In genomic region chr10:92267343-92267742, GRCh38 we compare ENCODE assay signal across 20 cellular contexts. TPM values are rescaled to one million over a fixed set of nuclear protein-coding genes. Genes with fewer than 3 reads are reported as not detected.
A peak's percentile ranks its signal among the peaks of the same experiment; 100 is the strongest.
DNase-seq lines count a peak whose midpoint lies in the region; ATAC-seq and TF ChIP-seq lines count a peak whose summit lies in the region.
"Had no signal": no experiment of that assay in that cellular context is flagged by ENCODE, and none has a peak within 500 bp of the region (broad histone marks: within the 10 kb centered on the region; RNA-seq: fewer than 3 reads in every experiment).

No MANE protein-coding gene starts in this region.

- H3K4me1 Mint-ChIP-seq in T-helper 1 cell treated with Interleukin-12 subunit alpha and Interleukin-12 subunit beta and Interleukin-4 antibody, amounts not matched to agents 30 μg/mL and 1 μg/mL, for 36 hours (ENCODE audit: low read depth): peaks cover 10% of the 10 kb centered on the region
- peaks cover 18% of the 10 kb centered on the region for H3K4me1 Mint-ChIP-seq in activated CD8-positive, alpha-beta memory T cell treated with anti-CD3 and anti-CD28 coated beads, Interleukin-2, amount 10 ng/mL, durations not matched to agents 7 days and 5 days
- H3K4me1 Mint-ChIP-seq: central memory CD8-positive, alpha-beta T cell; endodermal cell; GM23338 had no signal

- no peaks in the 10 kb centered on the region for H3K9me3 Mint-ChIP-seq in T-helper 1 cell treated with Interleukin-12 subunit alpha and Interleukin-12 subunit beta and Interleukin-4 antibody, amounts not matched to agents 30 μg/mL and 1 μg/mL, for 36 hours
- no peaks in the 10 kb centered on the region for H3K9me3 Mint-ChIP-seq in activated CD8-positive, alpha-beta memory T cell treated with anti-CD3 and anti-CD28 coated beads, Interleukin-2, amount 10 ng/mL, durations not matched to agents 7 days and 5 days (ENCODE audit: low read depth)
- H3K9me3 Mint-ChIP-seq: CD14-positive monocyte; central memory CD8-positive, alpha-beta T cell; endodermal cell; GM23338 had no signal

- H3K36me3 Mint-ChIP-seq in T-helper 1 cell treated with Interleukin-12 subunit alpha and Interleukin-12 subunit beta and Interleukin-4 antibody, amounts not matched to agents 30 μg/mL and 1 μg/mL, for 36 hours (ENCODE audit: low read depth): peaks cover 8% of the 10 kb centered on the region
- peaks cover 11% of the 10 kb centered on the region for H3K36me3 Mint-ChIP-seq in activated CD8-positive, alpha-beta memory T cell treated with anti-CD3 and anti-CD28 coated beads, Interleukin-2, amount 10 ng/mL, durations not matched to agents 7 days and 5 days

- peak overlapping the region; percentile 6 for H3K27ac Mint-ChIP-seq in T-helper 1 cell treated with Interleukin-12 subunit alpha and Interleukin-12 subunit beta and Interleukin-4 antibody, amounts not matched to agents 30 μg/mL and 1 μg/mL, for 36 hours
- H3K27ac Mint-ChIP-seq in activated CD8-positive, alpha-beta memory T cell treated with anti-CD3 and anti-CD28 coated beads, Interleukin-2, amount 10 ng/mL, durations not matched to agents 7 days and 5 days: no peak overlapping the region
- H3K27ac Mint-ChIP-seq: endodermal cell, GM23338 had no signal

- DNase-seq in T-helper 1 cell (no peak), retina (peak; percentile 6), cerebellum (ENCODE audit: low spot score) (no peak)
- DNase-seq in activated CD8-positive, alpha-beta memory T cell treated with anti-CD3 and anti-CD28 coated beads, Interleukin-2, amount 10 ng/mL, durations not matched to agents 7 days and 5 days: no peak
- DNase-seq: activated CD4-positive, alpha-beta T cell treated with anti-CD3 and anti-CD28 coated beads for 48 hours; activated T-cell treated with anti-CD3 and anti-CD28 coated beads, Interleukin-2, amount 50 U/mL, for 1 hour; endodermal cell; Kasumi-1; NCI-H1417 treated with DMSO at 0.1 percent for 48 hours; ovary; T-helper 9 cell had no signal

- H3K27me3 Mint-ChIP-seq in T-helper 1 cell treated with Interleukin-12 subunit alpha and Interleukin-12 subunit beta and Interleukin-4 antibody, amounts not matched to agents 30 μg/mL and 1 μg/mL, for 36 hours (ENCODE audit: low read depth): no peaks in the 10 kb centered on the region
- H3K27me3 Mint-ChIP-seq in activated CD8-positive, alpha-beta memory T cell treated with anti-CD3 and anti-CD28 coated beads, Interleukin-2, amount 10 ng/mL, durations not matched to agents 7 days and 5 days: no peaks in the 10 kb centered on the region
- H3K27me3 Mint-ChIP-seq: central memory CD8-positive, alpha-beta T cell had no signal

- CTCF ChIA-PET in activated CD8-positive, alpha-beta memory T cell treated with anti-CD3 and anti-CD28 coated beads, Interleukin-2, amount 10 ng/mL, durations not matched to agents 7 days and 5 days (lab: Charles Lee): interaction anchor here (1.0 to 1.2 kb wide), 2 partner anchors 17 to 56 kb away, joined by 4 to 5 read pairs; no protein-coding TSS in a partner anchor

- ATAC-seq in GM18858 (IDR thresholded peaks at IDR 0.05; ENCODE audit: unreplicated experiment) (peak; percentile 55), GM19395 (IDR thresholded peaks at IDR 0.05; ENCODE audit: unreplicated experiment) (no peak)
- ATAC-seq in activated CD8-positive, alpha-beta memory T cell treated with anti-CD3 and anti-CD28 coated beads, Interleukin-2, amount 10 ng/mL, durations not matched to agents 7 days and 5 days: no peak
- ATAC-seq: A549, GM23338 had no signal

- peak overlapping the region; percentile 59 for H3K27ac ChIP-seq in VCaP
- H3K27ac ChIP-seq: A549, ovary, skin epidermis had no signal

- TF ChIP-seq CTCF in VCaP (conservative IDR thresholded peaks at IDR 0.05): no peak

- H3K4me3 Mint-ChIP-seq in T-helper 1 cell treated with Interleukin-12 subunit alpha and Interleukin-12 subunit beta and Interleukin-4 antibody, amounts not matched to agents 30 μg/mL and 1 μg/mL, for 36 hours: no peak overlapping the region
- no peak overlapping the region for H3K4me3 Mint-ChIP-seq in activated CD8-positive, alpha-beta memory T cell treated with anti-CD3 and anti-CD28 coated beads, Interleukin-2, amount 10 ng/mL, durations not matched to agents 7 days and 5 days
- H3K4me3 Mint-ChIP-seq: CD14-positive monocyte; central memory CD8-positive, alpha-beta T cell; endodermal cell; GM23338 had no signal

RNA-seq across cellular contexts. Expression of gene CPEB3, which starts 23.5 kb away (rescaled TPM):
- total RNA-seq in cerebellum: 23.4 TPM
- 1 to 10 TPM; 3.8 to 4.3 TPM for total RNA-seq in activated CD8-positive, alpha-beta memory T cell treated with anti-CD3 and anti-CD28 coated beads, Interleukin-2, amount 10 ng/mL, durations not matched to agents 7 days and 5 days

RNA-seq across cellular contexts. Expression of gene MARCHF5, which starts 23.6 kb away (rescaled TPM):
- 27.2 TPM for total RNA-seq in cerebellum
- 10 to 100 TPM; 21.7 to 26.4 TPM for total RNA-seq in activated CD8-positive, alpha-beta memory T cell treated with anti-CD3 and anti-CD28 coated beads, Interleukin-2, amount 10 ng/mL, durations not matched to agents 7 days and 5 days
